Comparison of ENCODE assay signal across 16 cellular contexts in the genomic region with DNA sequence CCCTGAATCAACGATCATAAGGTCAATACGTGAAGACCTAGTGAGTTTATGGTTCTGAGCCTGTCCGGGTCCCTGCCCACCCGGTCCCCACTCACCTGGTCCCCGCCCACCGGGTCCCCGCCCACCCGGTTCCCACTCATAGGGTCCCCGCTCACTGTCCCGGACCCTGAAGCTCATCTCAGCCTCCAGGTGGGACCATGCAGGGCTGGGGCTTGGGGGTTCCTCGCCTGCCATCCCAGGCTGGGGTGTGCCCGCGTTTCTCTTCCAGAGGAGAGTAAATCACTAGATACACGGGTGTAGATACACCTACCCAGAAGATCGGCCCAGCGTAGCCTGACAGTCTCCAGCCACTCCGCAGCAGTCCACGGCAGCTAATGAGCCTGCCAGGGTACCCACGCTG.
A peak's percentile ranks its signal among the peaks of the same experiment; 100 is the strongest.
DNase-seq lines count a peak whose midpoint lies in the region; ATAC-seq and TF ChIP-seq lines count a peak whose summit lies in the region.
"Had no signal": no experiment of that assay in that cellular context is flagged by ENCODE, and none has a peak within 500 bp of the region (broad histone marks: within the 10 kb centered on the region; RNA-seq: fewer than 3 reads in every experiment).

No MANE protein-coding gene starts in this region.

- H3K4me3 ChIP-seq in H7 (ENCODE audit: insufficient read depth, low read depth, low read length) (no peak overlapping the region), Peyer's patch (no peak overlapping the region), suprapubic skin (peak overlapping the region; percentile 20)
- H3K4me3 ChIP-seq: right lobe of liver had no signal

- H3K4me1 ChIP-seq in Peyer's patch (no peaks in the 10 kb centered on the region), suprapubic skin (peaks cover 10% of the 10 kb centered on the region)
- H3K4me1 ChIP-seq: right lobe of liver had no signal

- no peak for ATAC-seq in left lobe of liver
- ATAC-seq in activated naive CD4-positive, alpha-beta T cell treated with anti-CD3 and anti-CD28 coated beads, Interleukin-2, amount 50 U/mL, for 72 hours = no peak
- ATAC-seq: activated T-cell treated with anti-CD3 and anti-CD28 coated beads, Interleukin-2, amount 50 U/mL, for 72 hours; natural killer cell treated with Interleukin-12 subunit alpha and Interleukin-12 subunit beta and Interleukin-15 and Interleukin-18, amount 100 ng/mL, for 72 hours had no signal

- H3K36me3 Mint-ChIP-seq in activated naive CD4-positive, alpha-beta T cell treated with anti-CD3 and anti-CD28 coated beads, Interleukin-2, amount 50 U/mL, for 72 hours = no peaks in the 10 kb centered on the region
- H3K36me3 Mint-ChIP-seq: natural killer cell treated with Interleukin-12 subunit alpha and Interleukin-12 subunit beta and Interleukin-15 and Interleukin-18, amount 100 ng/mL, for 72 hours had no signal

- H3K27me3 ChIP-seq in H7 (ENCODE audit: control insufficient read depth, insufficient read depth, low read length) (no peaks in the 10 kb centered on the region), Peyer's patch (no peaks in the 10 kb centered on the region), suprapubic skin (no peaks in the 10 kb centered on the region)
- H3K27me3 ChIP-seq: heart left ventricle, right lobe of liver had no signal

- no peaks in the 10 kb centered on the region for H3K36me3 ChIP-seq in H7 (replicated peaks; ENCODE audit: control insufficient read depth, insufficient read depth, low read length)
- H3K36me3 ChIP-seq in Peyer's patch = no peaks in the 10 kb centered on the region
- H3K36me3 ChIP-seq in suprapubic skin = peaks cover 3% of the 10 kb centered on the region
- H3K36me3 ChIP-seq: heart left ventricle, right lobe of liver, WERI-Rb-1 had no signal

- H3K9me3 ChIP-seq in Peyer's patch = no peaks in the 10 kb centered on the region
- no peaks in the 10 kb centered on the region for H3K9me3 ChIP-seq in suprapubic skin
- H3K9me3 ChIP-seq: heart left ventricle, right lobe of liver had no signal

- no peak for TF ChIP-seq CTCF in Peyer's patch (IDR thresholded peaks at IDR 0.05)
- no peak for TF ChIP-seq CTCF in suprapubic skin (IDR thresholded peaks at IDR 0.05)
- no peak for TF ChIP-seq CTCF in GM10266 (IDR thresholded peaks at IDR 0.05; ENCODE audit: control insufficient read depth, insufficient read depth, low read depth, missing control alignments)

- 87% methylated on average over 19 of the region's 19 CpGs for WGBS in suprapubic skin

- no peaks in the 10 kb centered on the region for H3K9me3 Mint-ChIP-seq in activated naive CD4-positive, alpha-beta T cell treated with anti-CD3 and anti-CD28 coated beads, Interleukin-2, amount 50 U/mL, for 72 hours
- H3K9me3 Mint-ChIP-seq: activated CD4-positive, alpha-beta T cell treated with anti-CD3 and anti-CD28 coated beads, Interleukin-2, amount 10 ng/mL, durations not matched to agents 24 days and 14 days; activated T-cell treated with anti-CD3 and anti-CD28 coated beads, Interleukin-2, amount 50 U/mL, for 72 hours; CD14-positive monocyte; natural killer cell treated with Interleukin-12 subunit alpha and Interleukin-12 subunit beta and Interleukin-15 and Interleukin-18, amount 100 ng/mL, for 72 hours had no signal

- DNase-seq in H7 (peak; percentile 53), Peyer's patch (peak in 2 of 3 donors; percentile 44 to 45), left lobe of liver (ENCODE audit: low spot score) (peak; percentile 42), suprapubic skin (ENCODE audit: low spot score in 2 of 2) (peak in 1 of 2 donors; percentile 79), NK-92 (lab: John Stamatoyannopoulos, UW; ENCODE audit: unreplicated experiment) (no peak), GM10266 (ENCODE audit: extremely low spot score) (no peak)
- no peak for DNase-seq in activated naive CD4-positive, alpha-beta T cell treated with anti-CD3 and anti-CD28 coated beads, Interleukin-2, amount 50 U/mL, for 72 hours (ENCODE audit: low spot score in 2 of 2)
- DNase-seq: NCI-H1694 treated with DMSO at 0.1 percent for 48 hours, NCI-H2171, WERI-Rb-1 had no signal

- H3K27ac ChIP-seq in Peyer's patch = no peak overlapping the region
- H3K27ac ChIP-seq in suprapubic skin = no peak overlapping the region
- H3K27ac ChIP-seq: right lobe of liver, WERI-Rb-1 had no signal

- no peak for TF ChIP-seq EP300 in suprapubic skin (IDR thresholded peaks at IDR 0.05)

- peak overlapping the region in 1 of 2 donors; percentile 46 for H3K27ac Mint-ChIP-seq in activated naive CD4-positive, alpha-beta T cell treated with anti-CD3 and anti-CD28 coated beads, Interleukin-2, amount 50 U/mL, for 72 hours

- TF ChIP-seq POLR2A in Peyer's patch (IDR thresholded peaks at IDR 0.05) = no peak
- TF ChIP-seq POLR2A in suprapubic skin (IDR thresholded peaks at IDR 0.05) = no peak

Comparison
In these comparisons a context has a peak if more than half of its experiments do, and no peak if none do; other contexts are left out.
1. DNase-seq: peak in H7 (single experiment), Peyer's patch (2 of 3) and left lobe of liver (single experiment); none in NK-92 (single experiment), GM10266 (single experiment) and activated naive CD4-positive, alpha-beta T cell treated with anti-CD3 and anti-CD28 coated beads, Interleukin-2, amount 50 U/mL, for 72 hours (0 of 2).